Comparison of ENCODE assay signal across 12 cellular contexts in the genomic region with DNA sequence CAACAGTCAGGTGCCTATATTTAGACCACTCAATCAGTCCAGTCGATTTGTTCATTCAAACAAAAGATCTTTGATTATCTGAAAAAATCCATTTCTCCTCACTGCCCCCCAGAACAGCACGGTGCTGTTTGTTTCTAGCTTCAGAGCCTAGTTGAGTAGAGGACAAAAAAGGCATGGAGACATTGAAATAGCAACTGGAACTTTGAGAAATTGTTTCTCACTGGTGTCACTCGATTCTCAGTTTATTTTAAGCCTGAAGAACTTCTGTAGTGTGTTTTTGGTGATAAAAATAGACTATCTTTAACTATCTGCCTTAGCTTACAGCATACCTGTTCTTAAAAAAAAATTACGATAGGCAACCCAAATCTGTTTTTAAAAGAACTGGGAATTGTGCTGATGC.
DNase-seq lines count a peak whose midpoint lies in the region; ATAC-seq and TF ChIP-seq lines count a peak whose summit lies in the region.
"Had no signal": no experiment of that assay in that cellular context is flagged by ENCODE, and none has a peak within 500 bp of the region (broad histone marks: within the 10 kb centered on the region; RNA-seq: fewer than 3 reads in every experiment).

No MANE protein-coding gene starts in this region.

- H2AFZ ChIP-seq in GM23338 (no peak overlapping the region), neural cell (ENCODE audit: low read depth, low read length) (no peak overlapping the region)

- H3K79me2 ChIP-seq in GM23338 (replicated peaks; ENCODE audit: insufficient read depth): peaks cover 97% of the 10 kb centered on the region
- peaks cover 75% of the 10 kb centered on the region for H3K79me2 ChIP-seq in neural cell (replicated peaks; ENCODE audit: insufficient read depth, low read length)

- no peak overlapping the region; the same call in 1 of the 2 replicates for H3K27ac Mint-ChIP-seq in GM23338

- H3K4me1 ChIP-seq in GM23338 (ENCODE audit: insufficient read depth): peaks cover 33% of the 10 kb centered on the region

- no peak for TF ChIP-seq RAD21 in neural cell (conservative IDR thresholded peaks at IDR 0.05)

- peaks cover 53% of the 10 kb centered on the region for H4K20me1 ChIP-seq in GM23338 (replicated peaks; ENCODE audit: insufficient read depth)
- H4K20me1 ChIP-seq in neural cell (ENCODE audit: insufficient read depth): no peaks in the 10 kb centered on the region

- H3K4me3 ChIP-seq in GM23338: no peak overlapping the region
- H3K4me3 ChIP-seq in neural cell (ENCODE audit: low read length): peak overlapping the region; percentile 46

- no peak overlapping the region for H3K4me3 Mint-ChIP-seq in GM23338
- H3K4me3 Mint-ChIP-seq: naive thymus-derived CD8-positive, alpha-beta T cell had no signal

- H3K4me2 ChIP-seq in GM23338 (no peak overlapping the region), neural cell (ENCODE audit: low read length) (no peak overlapping the region)

- H3K27me3 Mint-ChIP-seq in GM23338 (ENCODE audit: insufficient read depth, low read depth, poor library complexity): no peaks in the 10 kb centered on the region
- H3K27me3 Mint-ChIP-seq: naive thymus-derived CD8-positive, alpha-beta T cell had no signal

- no peak overlapping the region for H3K9ac ChIP-seq in neural cell (ENCODE audit: low read length)

- H3K27ac ChIP-seq in 22Rv1 (peak overlapping the region; percentile 90; the same call in 1 of the 2 replicates), GM23338 (ENCODE audit: low read depth) (peak overlapping the region; percentile 83; the same call in 1 of the 2 replicates), caudate nucleus (ENCODE audit: low read depth, low read length) (peak overlapping the region; percentile 84), neural cell (ENCODE audit: low read length) (no peak overlapping the region)

- H3K4me1 Mint-ChIP-seq in GM23338: peaks cover 31% of the 10 kb centered on the region

- H3K9me3 ChIP-seq in neural cell (ENCODE audit: low read length): no peaks in the 10 kb centered on the region

- DNase-seq in GM23338 (ENCODE audit: low spot score) (no peak), caudate nucleus (lab: John Stamatoyannopoulos, UW) (no peak), NCI-H1930 (lab: John Stamatoyannopoulos, UW) (no peak), amniotic stem cell (lab: John Stamatoyannopoulos, UW) (no peak)
- DNase-seq: activated CD8-positive, alpha-beta memory T cell treated with anti-CD3 and anti-CD28 coated beads, Interleukin-2, amount 50 U/mL, for 48 hours; naive thymus-derived CD8-positive, alpha-beta T cell; NCI-H1436 treated with DMSO at 0.1 percent for 48 hours; NCI-H524 had no signal

- no peak for TF ChIP-seq CTCF in 22Rv1 (IDR thresholded peaks at IDR 0.05)
- no peak for TF ChIP-seq CTCF in GM23338 (conservative IDR thresholded peaks at IDR 0.05; ENCODE audit: low read depth in 2 of 2)
- TF ChIP-seq CTCF in neural cell (IDR thresholded peaks at IDR 0.05; ENCODE audit: poor library complexity, severe bottlenecking): no peak

- no peaks in the 10 kb centered on the region for H3K27me3 ChIP-seq in GM23338 (ENCODE audit: insufficient read depth)
- H3K27me3 ChIP-seq in neural cell (ENCODE audit: insufficient read depth, low read depth, low read length): no peaks in the 10 kb centered on the region

- no peak for TF ChIP-seq EP300 in neural cell (conservative IDR thresholded peaks at IDR 0.05; ENCODE audit: poor library complexity, severe bottlenecking)

- H3K36me3 ChIP-seq in GM23338 (ENCODE audit: insufficient read depth) (no peaks in the 10 kb centered on the region), neural cell (ENCODE audit: insufficient read depth, low read length) (no peaks in the 10 kb centered on the region)

- 0 out of 3 replicates have a peak, but pooled peaks cover under 1% of the 10 kb centered on the region for H3K36me3 Mint-ChIP-seq in GM23338 (ENCODE audit: low read depth)

- ATAC-seq in GM23338 (no peak), HG03280 (IDR thresholded peaks at IDR 0.05; ENCODE audit: unreplicated experiment) (no peak), GM19395 (IDR thresholded peaks at IDR 0.05; ENCODE audit: unreplicated experiment) (no peak)
- ATAC-seq: naive thymus-derived CD8-positive, alpha-beta T cell had no signal

- H3K9me2 ChIP-seq in GM23338 (ENCODE audit: insufficient read depth) (no peaks in the 10 kb centered on the region), neural cell (ENCODE audit: insufficient read depth, low read length) (no peaks in the 10 kb centered on the region)

- H3F3A ChIP-seq in GM23338 (replicated peaks; ENCODE audit: low read depth) (no peaks in the 10 kb centered on the region), neural cell (ENCODE audit: insufficient read depth, low read length, poor library complexity, severe bottlenecking) (no peaks in the 10 kb centered on the region)

- H3K9me3 Mint-ChIP-seq in GM23338: no peaks in the 10 kb centered on the region
- H3K9me3 Mint-ChIP-seq: naive thymus-derived CD8-positive, alpha-beta T cell had no signal

TF ChIP-seq in GM23338, 12 proteins besides CTCF, POLR2A, EP300 and RAD21 (continues in another document):
- no peak for TF ChIP-seq CREB1 (CRISPR knock-in tag; IDR thresholded peaks at IDR 0.05; ENCODE audit: low read depth)

TF ChIP-seq in neural cell, 6 proteins besides CTCF, POLR2A, EP300 and RAD21:
- TF ChIP-seq POLR2AphosphoS5 (IDR thresholded peaks at IDR 0.05): no peak
